1 cellular context compared by ENCODE assay signal in genomic region chr15:43370310-43370974, GRCh38.
TF ChIP-seq lines count a peak whose summit lies in the region.

No MANE protein-coding gene starts in this region.

TF ChIP-seq in HCT116, 20 proteins besides CTCF, POLR2A, EP300 and RAD21 (continued from another document):
- no peak for TF ChIP-seq ATF3 (IDR thresholded peaks at IDR 0.05)
- no peak for TF ChIP-seq POLR2AphosphoS5 (IDR thresholded peaks at IDR 0.05; ENCODE audit: low read depth, low read length)
- no peak for TF ChIP-seq TCF7L2 (IDR thresholded peaks at IDR 0.05; ENCODE audit: borderline replicate concordance, extremely low read depth, insufficient read depth, insufficient read length)
- no peak for TF ChIP-seq JUND (IDR thresholded peaks at IDR 0.05)
- TF ChIP-seq EZH2 (IDR thresholded peaks at IDR 0.05) = no peak
- TF ChIP-seq SRF (IDR thresholded peaks at IDR 0.05; ENCODE audit: low read depth) = no peak
- TF ChIP-seq ZFX (IDR thresholded peaks at IDR 0.05) = no peak; the same call in 1 of the 2 replicates
- TF ChIP-seq FOSL1 (IDR thresholded peaks at IDR 0.05; ENCODE audit: low read depth) = no peak
- TF ChIP-seq CEBPB (IDR thresholded peaks at IDR 0.05; ENCODE audit: low read depth) = no peak
- TF ChIP-seq YY1 (IDR thresholded peaks at IDR 0.05; ENCODE audit: extremely low read depth, insufficient replicate concordance, low read depth, low read length) = no peak
- no peak for TF ChIP-seq REST (IDR thresholded peaks at IDR 0.05; ENCODE audit: low read depth)
- no peak for TF ChIP-seq ELF1 (IDR thresholded peaks at IDR 0.05; ENCODE audit: borderline replicate concordance, low read depth)
